Comparison of ENCODE assay signal across 29 cellular contexts in genomic region chr1:213269829-213270228, GRCh38.
"Had no signal": no experiment of that assay in that cellular context is flagged by ENCODE, and none has a peak within 500 bp of the region (broad histone marks: within the 10 kb centered on the region; RNA-seq: fewer than 3 reads in every experiment).

No MANE protein-coding gene starts in this region.

- DNase-seq: activated CD4-positive, alpha-beta memory T cell treated with anti-CD3 and anti-CD28 coated beads for 36 hours; activated CD4-positive, alpha-beta T cell treated with anti-CD3 and anti-CD28 coated beads, Interleukin-2, amount 50 U/mL, for 1 hour; activated CD8-positive, alpha-beta memory T cell treated with anti-CD3 and anti-CD28 coated beads, Interleukin-2, amount 50 U/mL, for 4 hours; activated effector memory CD4-positive, alpha-beta T cell treated with Interleukin-2 at 50 U/mL for 16 hours; activated naive CD4-positive, alpha-beta T cell treated with anti-CD3 and anti-CD28 coated beads, Interleukin-2, amount 10 ng/mL, durations not matched to agents 7 days and 5 days; activated naive CD8-positive, alpha-beta T cell treated with anti-CD3 and anti-CD28 coated beads, Interleukin-2, amount 50 U/mL, for 24 hours; activated T-cell treated with anti-CD3 and anti-CD28 coated beads, Interleukin-2, amount 50 U/mL, for 48 hours; amniotic stem cell; aorta; brain microvascular endothelial cell; central memory CD4-positive, alpha-beta T cell; MV-4-11; NCI-H1092 treated with DMSO at 0.1 percent for 48 hours; NCI-H1417; NCI-H146; NCI-H187; NCI-H2029 treated with DMSO at 0.1 percent for 48 hours; NCI-H2107; NCI-H2171; NCI-H510A; NCI-H526; NCI-H748 treated with DMSO at 0.1 percent for 48 hours; NK-92 treated with Interleukin-12 subunit alpha and Interleukin-12 subunit beta, amount 100 ng/mL, for 24 hours; PC-3; Peyer's patch; RPMI8226; SHP77 treated with DMSO at 0.1 percent for 48 hours; SK-N-SH had no signal

- ATAC-seq: activated naive CD8-positive, alpha-beta T cell treated with anti-CD3 and anti-CD28 coated beads, Interleukin-2, amount 50 U/mL, for 24 hours; PC-3 had no signal

- H3K36me3 ChIP-seq: Peyer's patch, SJSA1 had no signal

- H3K9ac ChIP-seq: SK-N-SH had no signal

- H3K9me3 ChIP-seq: SJSA1, SK-N-SH had no signal

- H3K9me2 ChIP-seq: SK-N-SH had no signal

- H3K4me1 ChIP-seq: Peyer's patch, SJSA1 had no signal

- H3K27ac ChIP-seq: brain microvascular endothelial cell, Peyer's patch, SJSA1 had no signal

- H3K27me3 ChIP-seq: brain microvascular endothelial cell, Peyer's patch, SJSA1 had no signal

- H3K4me2 ChIP-seq: SK-N-SH had no signal

- H3K4me3 ChIP-seq: Peyer's patch, SJSA1 had no signal
